29 cellular contexts compared by ENCODE assay signal in the genomic region with DNA sequence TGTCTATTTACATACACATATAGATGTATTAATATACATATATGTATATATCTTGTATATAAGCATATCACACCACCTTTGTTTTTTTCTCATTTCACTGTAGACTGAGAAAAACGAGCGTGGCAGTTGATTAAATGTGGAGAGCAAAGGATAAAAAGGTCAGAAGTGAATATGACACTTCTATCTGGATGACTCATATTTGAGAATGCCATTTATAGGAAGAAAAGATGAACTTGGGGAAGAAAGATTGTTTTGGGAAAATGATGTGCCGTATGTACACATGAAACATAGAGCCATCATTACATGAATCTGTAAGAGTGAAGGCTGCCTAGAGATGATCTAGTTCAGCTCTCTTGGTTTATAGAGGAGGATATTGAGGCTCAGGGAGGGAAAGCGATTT. TPM values are rescaled to one million over a fixed set of nuclear protein-coding genes. Genes with fewer than 3 reads are reported as not detected.
DNase-seq lines count a peak whose midpoint lies in the region; ATAC-seq and TF ChIP-seq lines count a peak whose summit lies in the region.
"Had no signal": no experiment of that assay in that cellular context is flagged by ENCODE, and none has a peak within 500 bp of the region (broad histone marks: within the 10 kb centered on the region; RNA-seq: fewer than 3 reads in every experiment).

No MANE protein-coding gene starts in this region.

- no peak for DNase-seq in SK-N-SH
- peak; percentile 18 for DNase-seq in fibroblast of peridontal ligament (ENCODE audit: extremely low read depth)
- DNase-seq in smooth muscle cell (lab: John Stamatoyannopoulos, UW; ENCODE audit: unreplicated experiment), result no peak
- no peak for DNase-seq in activated T-cell treated with anti-CD3 and anti-CD28 coated beads, Interleukin-2, amount 50 U/mL, for 48 hours
- DNase-seq: activated CD8-positive, alpha-beta T cell treated with anti-CD3 and anti-CD28 coated beads, Interleukin-2, amount 10 ng/mL, durations not matched to agents 7 days and 5 days; amygdala; colonic mucosa; effector CD8-positive, alpha-beta T cell; GF-D8; GOT3; heart left ventricle; Kasumi-1; lower lobe of right lung; midbrain; naive thymus-derived CD8-positive, alpha-beta T cell; NCI-H146; NCI-H226; nucleus accumbens; SHP77 treated with DMSO at 0.1 percent for 48 hours; stimulated activated naive CD8-positive, alpha-beta T cell treated with anti-CD3 and anti-CD28 coated beads, Interleukin-15, Interleukin-2, amounts not matched to agents 100 U/mL and 50 U/mL, for 24 hours had no signal

- H3K9me2 ChIP-seq in SK-N-SH, result no peaks in the 10 kb centered on the region

- no peak for TF ChIP-seq EP300 in SK-N-SH (IDR thresholded peaks at IDR 0.05; ENCODE audit: borderline replicate concordance in 1 of 2, low read depth in 1 of 2, low read length in 1 of 2)

- H3K4me2 ChIP-seq in SK-N-SH (peak overlapping the region; percentile 73; the same call in 1 of the 2 replicates), smooth muscle cell (peak overlapping the region; percentile 79)

- H3K27ac ChIP-seq in SK-N-SH (ENCODE audit: low read depth in 2 of 2, low read length in 1 of 2), result peak overlapping the region in 1 of 2 experiments; percentile 99; a peak in 2 of 4 replicates
- peak overlapping the region; percentile 92; the same call in 1 of the 2 replicates for H3K27ac ChIP-seq in VCaP
- H3K27ac ChIP-seq in smooth muscle cell (ENCODE audit: low read depth), result peak overlapping the region; percentile 96
- H3K27ac ChIP-seq: 22Rv1, colonic mucosa, HL-60, lower lobe of right lung, skin epidermis had no signal

- TF ChIP-seq CTCF in SK-N-SH (IDR thresholded peaks at IDR 0.05), result no peak
- no peak for TF ChIP-seq CTCF in VCaP (conservative IDR thresholded peaks at IDR 0.05)
- TF ChIP-seq CTCF in smooth muscle cell (IDR thresholded peaks at IDR 0.05; ENCODE audit: borderline replicate concordance, insufficient read depth, poor library complexity, severe bottlenecking), result no peak

- H3K27me3 ChIP-seq in SK-N-SH (ENCODE audit: insufficient read depth) (no peaks in the 10 kb centered on the region), smooth muscle cell (ENCODE audit: low read depth) (no peaks in the 10 kb centered on the region)
- H3K27me3 ChIP-seq: colonic mucosa, heart left ventricle had no signal

- ATAC-seq in SK-N-SH treated with all-trans-retinoic acid at 6 μM for 48 hours (no peak), HG02571 (IDR thresholded peaks at IDR 0.05; ENCODE audit: unreplicated experiment) (no peak), GM19452 (IDR thresholded peaks at IDR 0.05; ENCODE audit: unreplicated experiment) (no peak)
- ATAC-seq: activated CD8-positive, alpha-beta T cell treated with anti-CD3 and anti-CD28 coated beads, Interleukin-2, amount 10 ng/mL, durations not matched to agents 7 days and 5 days; heart left ventricle; lower lobe of right lung; naive thymus-derived CD8-positive, alpha-beta T cell; Panc1; stimulated activated naive CD8-positive, alpha-beta T cell treated with anti-CD3 and anti-CD28 coated beads, Interleukin-15, Interleukin-2, amounts not matched to agents 100 U/mL and 50 U/mL, for 24 hours had no signal

- H3F3A ChIP-seq in SK-N-SH (replicated peaks; ENCODE audit: insufficient read depth), result peaks cover 28% of the 10 kb centered on the region
- H3F3A ChIP-seq in smooth muscle cell (ENCODE audit: low read depth), result peaks cover 31% of the 10 kb centered on the region

- H3K36me3 ChIP-seq in SK-N-SH (replicated peaks in 1 of 2; ENCODE audit: control insufficient read depth in 1 of 2, insufficient read depth in 2 of 2, low read length in 1 of 2) (peaks cover 18 to 34% of the 10 kb centered on the region in 2 experiments), smooth muscle cell (ENCODE audit: low read depth) (peaks cover 11% of the 10 kb centered on the region)
- H3K36me3 ChIP-seq: colonic mucosa had no signal

- H4K20me1 ChIP-seq in SK-N-SH (ENCODE audit: insufficient read depth) (0 out of 2 replicates have a peak, but pooled peaks cover 3% of the 10 kb centered on the region), smooth muscle cell (ENCODE audit: low read depth) (peaks cover 100% of the 10 kb centered on the region)

- H3K9ac ChIP-seq in SK-N-SH, result no peak overlapping the region
- no peak overlapping the region for H3K9ac ChIP-seq in smooth muscle cell (ENCODE audit: low read depth)

- CTCF ChIA-PET in SK-N-SH (lab: Yijun Ruan, JAX), result interaction anchor here (1.0 to 2.3 kb wide), 3 partner anchors 11 to 173 kb away, joined by 3 to 10 read pairs (median 4); no protein-coding TSS in a partner anchor

- H3K4me3 ChIP-seq in SK-N-SH (ENCODE audit: low read depth in 2 of 2, low read length in 1 of 2), result no peak overlapping the region
- H3K4me3 ChIP-seq in smooth muscle cell, result no peak overlapping the region
- H3K4me3 ChIP-seq: colonic mucosa, heart left ventricle, lower lobe of right lung, skin epidermis, thoracic aorta had no signal

- H3K4me1 ChIP-seq in SK-N-SH (ENCODE audit: control insufficient read depth in 1 of 2, insufficient read depth in 2 of 2, low read depth in 1 of 2, low read length in 1 of 2) (peaks cover 26 to 32% of the 10 kb centered on the region in 2 experiments), smooth muscle cell (ENCODE audit: low read depth) (peaks cover 27% of the 10 kb centered on the region)
- H3K4me1 ChIP-seq: colonic mucosa had no signal

- POLR2A ChIA-PET in SK-N-SH (lab: Yijun Ruan, JAX), result no interaction called here

- TF ChIP-seq RAD21 in SK-N-SH (IDR thresholded peaks at IDR 0.05; ENCODE audit: low read length), result no peak

- H3K79me2 ChIP-seq in SK-N-SH (ENCODE audit: insufficient read depth) (peaks cover 77% of the 10 kb centered on the region), smooth muscle cell (ENCODE audit: low read depth) (peaks cover 94% of the 10 kb centered on the region)

- no peak overlapping the region for H2AFZ ChIP-seq in SK-N-SH (ENCODE audit: low read depth)
- no peak overlapping the region for H2AFZ ChIP-seq in smooth muscle cell (ENCODE audit: low read depth)

- 71% methylated on average over 4 of the region's 4 CpGs for WGBS in SK-N-SH (ENCODE audit: low lambda C conversion rate)
- 72% methylated on average over 4 of the region's 4 CpGs for WGBS in smooth muscle cell (ENCODE audit: low lambda C conversion rate)

- H3K9me3 ChIP-seq in SK-N-SH (no peaks in the 10 kb centered on the region), smooth muscle cell (replicated peaks; ENCODE audit: low read depth) (no peaks in the 10 kb centered on the region)
- H3K9me3 ChIP-seq: colonic mucosa, heart left ventricle, lower lobe of right lung, thoracic aorta had no signal

TF ChIP-seq in SK-N-SH, 30 proteins besides CTCF, POLR2A, EP300 and RAD21:
- TF ChIP-seq JUND (IDR thresholded peaks at IDR 0.05) (peak; percentile 47; the same call in 1 of the 2 replicates), PBX3 (IDR thresholded peaks at IDR 0.05) (peak; percentile 24; the same call in 1 of the 2 replicates), RXRA (IDR thresholded peaks at IDR 0.05; ENCODE audit: borderline replicate concordance, low read depth) (no peak; the same call in 1 of the 2 replicates), FOSL2 (IDR thresholded peaks at IDR 0.05; ENCODE audit: borderline replicate concordance, low read depth) (peak; percentile 44; the same call in 1 of the 2 replicates)
TF ChIP-seq in SK-N-SH: peak in this region for 3.

TF ChIP-seq in SK-N-SH treated with all-trans-retinoic acid at 6 μM for 48 hours, 23 proteins besides CTCF, POLR2A, EP300 and RAD21 (continues in another document):
- TF ChIP-seq PPARA (CRISPR knock-in tag; IDR thresholded peaks at IDR 0.05; ENCODE audit: borderline replicate concordance) (no peak), RARB (CRISPR knock-in tag; IDR thresholded peaks at IDR 0.05) (no peak), SNAI2 (CRISPR knock-in tag; IDR thresholded peaks at IDR 0.05) (no peak), ZFP30 (CRISPR knock-in tag; IDR thresholded peaks at IDR 0.05) (no peak), BACH2 (CRISPR knock-in tag; IDR thresholded peaks at IDR 0.05; ENCODE audit: borderline replicate concordance) (no peak), ESRRG (CRISPR knock-in tag; IDR thresholded peaks at IDR 0.05) (no peak), ISL1 (CRISPR knock-in tag; IDR thresholded peaks at IDR 0.05) (no peak), ZC3H10 (CRISPR knock-in tag; IDR thresholded peaks at IDR 0.05) (no peak), CSRNP3 (CRISPR knock-in tag; IDR thresholded peaks at IDR 0.05) (no peak), ZNF565 (CRISPR knock-in tag; conservative IDR thresholded peaks at IDR 0.05; ENCODE audit: low read depth) (no peak), OSR1 (CRISPR knock-in tag; IDR thresholded peaks at IDR 0.05) (no peak)
- TF ChIP-seq, protein P1, sequence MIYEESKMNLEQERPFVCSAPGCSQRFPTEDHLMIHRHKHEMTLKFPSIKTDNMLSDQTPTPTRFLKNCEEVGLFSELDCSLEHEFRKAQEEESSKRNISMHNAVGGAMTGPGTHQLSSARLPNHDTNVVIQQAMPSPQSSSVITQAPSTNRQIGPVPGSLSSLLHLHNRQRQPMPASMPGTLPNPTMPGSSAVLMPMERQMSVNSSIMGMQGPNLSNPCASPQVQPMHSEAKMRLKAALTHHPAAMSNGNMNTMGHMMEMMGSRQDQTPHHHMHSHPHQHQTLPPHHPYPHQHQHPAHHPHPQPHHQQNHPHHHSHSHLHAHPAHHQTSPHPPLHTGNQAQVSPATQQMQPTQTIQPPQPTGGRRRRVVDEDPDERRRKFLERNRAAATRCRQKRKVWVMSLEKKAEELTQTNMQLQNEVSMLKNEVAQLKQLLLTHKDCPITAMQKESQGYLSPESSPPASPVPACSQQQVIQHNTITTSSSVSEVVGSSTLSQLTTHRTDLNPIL (CRISPR knock-in tag; IDR thresholded peaks at IDR 0.05; ENCODE audit: low read depth), result no peak

RNA-seq across cellular contexts. Expression of gene AMOTL1, which starts 28.7 kb away (rescaled TPM):
- 10.7 and 11.7 TPM in 2 replicates for polyA plus RNA-seq in SK-N-SH (2012; rRNA removed)
- polyA plus RNA-seq in SK-N-SH (2012; cell fraction: cytosol; rRNA removed), result 8.5 and 11.1 TPM in 2 replicates
- 8.1 and 12.3 TPM in 2 replicates for polyA plus RNA-seq in SK-N-SH (2012; cell fraction: nucleus; rRNA removed)
- 61.0 and 63.5 TPM in 2 replicates for total RNA-seq in smooth muscle cell
- polyA plus RNA-seq in smooth muscle cell, result 23.4 and 23.8 TPM in 2 replicates
